ENCODE assay signal across 23 cellular contexts in genomic region chr7:131591674-131592328, GRCh38. TPM values are rescaled to one million over a fixed set of nuclear protein-coding genes. Genes with fewer than 3 reads are reported as not detected.
DNase-seq lines count a peak whose midpoint lies in the region; ATAC-seq, FAIRE-seq and TF ChIP-seq lines count a peak whose summit lies in the region.
"Had no signal": no experiment of that assay in that cellular context is flagged by ENCODE, and none has a peak within 500 bp of the region (broad histone marks: within the 10 kb centered on the region; RNA-seq: fewer than 3 reads in every experiment).

No MANE protein-coding gene starts in this region.

- peaks cover 4% of the 10 kb centered on the region for H3K27me3 Mint-ChIP-seq in neural progenitor cell (ENCODE audit: insufficient read depth, low read depth)
- H3K27me3 Mint-ChIP-seq: CD4-positive, alpha-beta T cell had no signal

- FAIRE-seq in K562 (lab: Jason Lieb, UNC), result no peak
- FAIRE-seq: GM12892 had no signal

- ATAC-seq in Right ventricle myocardium inferior, result no peak
- no peak for ATAC-seq in left cardiac atrium
- peak; percentile 44; the same call in 2 of the 3 replicates for ATAC-seq in K562
- no peak for ATAC-seq in GM18907 (IDR thresholded peaks at IDR 0.05; ENCODE audit: unreplicated experiment)
- ATAC-seq: PC-3 had no signal

- no peak for TF ChIP-seq EP300 in K562 (IDR thresholded peaks at IDR 0.05; ENCODE audit: low read length)

- H3K9ac ChIP-seq in K562 (ENCODE audit: insufficient read depth in 1 of 2, low read depth in 2 of 2, low read length in 2 of 2), result no peak overlapping the region
- H3K9ac ChIP-seq in neural progenitor cell, result no peak overlapping the region

- H3K36me3 ChIP-seq in K562 (ENCODE audit: control insufficient read depth, insufficient read depth, low read length) (no peaks in the 10 kb centered on the region), neural progenitor cell (no peaks in the 10 kb centered on the region)
- H3K36me3 ChIP-seq: BE2C had no signal

- no peaks in the 10 kb centered on the region for H3K36me3 Mint-ChIP-seq in neural progenitor cell

- POLR2A ChIA-PET in K562 (lab: Yijun Ruan, JAX), result no interaction called here

- H3K4me1 Mint-ChIP-seq in neural progenitor cell, result peaks cover 4% of the 10 kb centered on the region

- H3K27me3 ChIP-seq in K562 (ENCODE audit: control insufficient read depth in 2 of 2, insufficient read depth in 2 of 2, low read length in 2 of 2), result peaks cover 20 to 70% of the 10 kb centered on the region in 2 experiments
- no peaks in the 10 kb centered on the region for H3K27me3 ChIP-seq in neural progenitor cell

- H4K20me1 ChIP-seq in K562 (replicated peaks; ENCODE audit: control insufficient read depth, insufficient read depth, low read length) (peaks cover 10% of the 10 kb centered on the region), neural progenitor cell (ENCODE audit: low read depth) (no peaks in the 10 kb centered on the region)

- H3K4me1 ChIP-seq in K562 (replicated peaks in 1 of 2; ENCODE audit: control insufficient read depth in 2 of 2, insufficient read depth in 2 of 2, low read length in 2 of 2) (peaks cover 3 to 8% of the 10 kb centered on the region in 2 experiments; a peak in 3 of 5 replicates), neural progenitor cell (peaks cover 7% of the 10 kb centered on the region)
- H3K4me1 ChIP-seq: BE2C had no signal

- no peaks in the 10 kb centered on the region for H3K9me3 ChIP-seq in K562 (replicated peaks; ENCODE audit: control insufficient read depth, insufficient read depth, low read depth, low read length)
- no peaks in the 10 kb centered on the region for H3K9me3 ChIP-seq in neural progenitor cell (ENCODE audit: low read depth)
- H3K9me3 ChIP-seq: BE2C had no signal

- no peak overlapping the region for H3K27ac ChIP-seq in K562 (ENCODE audit: extremely low read depth, low read depth, low read length)
- no peak overlapping the region for H3K27ac ChIP-seq in neural progenitor cell
- H3K27ac ChIP-seq: 22Rv1 had no signal

- H3K4me3 ChIP-seq in K562 (no peak overlapping the region), neural progenitor cell (no peak overlapping the region)

- no peak overlapping the region for H3K4me3 Mint-ChIP-seq in neural progenitor cell
- H3K4me3 Mint-ChIP-seq: CD4-positive, alpha-beta T cell had no signal

- no peaks in the 10 kb centered on the region for H3K9me1 ChIP-seq in K562 (ENCODE audit: control insufficient read depth, insufficient read depth, low read length)

- no peak for TF ChIP-seq RAD21 in K562 (CRISPR knock-in tag; conservative IDR thresholded peaks at IDR 0.05 in 1 of 2, IDR thresholded peaks at IDR 0.05 in 1 of 2)

- no peak overlapping the region for H3K27ac Mint-ChIP-seq in neural progenitor cell
- H3K27ac Mint-ChIP-seq: CD4-positive, alpha-beta T cell had no signal

- H2AFZ ChIP-seq in K562 (ENCODE audit: low read depth, low read length), result no peak overlapping the region
- H2AFZ ChIP-seq in neural progenitor cell (replicated peaks), result no peak overlapping the region

- H3K9me3 Mint-ChIP-seq in neural progenitor cell, result no peaks in the 10 kb centered on the region
- H3K9me3 Mint-ChIP-seq: CD4-positive, alpha-beta T cell had no signal

- H3K79me2 ChIP-seq in K562 (ENCODE audit: control insufficient read depth, insufficient read depth, low read length), result no peaks in the 10 kb centered on the region
- H3K79me2 ChIP-seq in neural progenitor cell (ENCODE audit: low read depth), result no peaks in the 10 kb centered on the region

- in situ Hi-C loops in K562 (cut with MboI), result no loop called here

- H3F3A ChIP-seq in neural progenitor cell (ENCODE audit: low read depth), result peaks cover 10% of the 10 kb centered on the region

- intact Hi-C loops in Right ventricle myocardium inferior (cut with DNase I), result no loop called here
- intact Hi-C loops in left cardiac atrium (cut with DNase I), result no loop called here
- intact Hi-C loops in K562 (cut with micrococcal nuclease), result no loop called here

- CTCF ChIA-PET in K562 (lab: Yijun Ruan, JAX; ENCODE audit: low intra/inter-chr PET ratio), result no interaction called here

- TF ChIP-seq CTCF in K562 (IDR thresholded peaks at IDR 0.05 in 2 of 3, conservative IDR thresholded peaks at IDR 0.05 in 1 of 3; ENCODE audit: insufficient read depth in 2 of 3, low read depth in 1 of 3, low read length in 3 of 3), result no peak
- TF ChIP-seq CTCF in neural progenitor cell (IDR thresholded peaks at IDR 0.05), result no peak

- BruUV-seq in K562 (replicated peaks; lab: Mats Ljungman, UMichigan), result no TSS peak

- H3K4me2 ChIP-seq in K562 (ENCODE audit: insufficient read depth, low read length), result no peak overlapping the region
- no peak overlapping the region for H3K4me2 ChIP-seq in neural progenitor cell

- WGBS in K562 (ENCODE audit: insufficient coverage, low coverage, missing lambda C conversion rate), result 17% methylated on average over 10 of the region's 10 CpGs

- no peak for TF ChIP-seq POLR2A in K562 (conservative IDR thresholded peaks at IDR 0.05)

- DNase-seq in Right ventricle myocardium inferior (ENCODE audit: missing footprints) (peak; percentile 30), left cardiac atrium (no peak), NCI-H69 (lab: John Stamatoyannopoulos, UW) (peak; percentile 26), K562 (ENCODE audit: extremely low read depth in 1 of 4, low spot score in 3 of 4) (no peak), neural progenitor cell (ENCODE audit: low spot score) (peak; percentile 43), T-helper 1 cell (no peak)
- no peak for DNase-seq in stimulated activated CD4-positive, alpha-beta T cell treated with anti-CD3 and anti-CD28 coated beads, Interleukin-4, amount 100 ng/mL, for 24 hours
- DNase-seq: BE2C; Calu3; CD4-positive, alpha-beta T cell; GF-D8; HCEC 1CT; MV-4-11; NCI-H1436 treated with DMSO at 0.1 percent for 48 hours; NCI-H2029 treated with DMSO at 0.1 percent for 48 hours; NCI-H2171 treated with DMSO at 0.1 percent for 48 hours; NCI-H446 treated with DMSO at 0.1 percent for 48 hours; NCI-H774; PC-3; SHP77 had no signal

TF ChIP-seq in K562, 482 proteins besides CTCF, POLR2A, EP300 and RAD21:
- TF ChIP-seq REST (CRISPR knock-in tag; IDR thresholded peaks at IDR 0.05; ENCODE audit: low read depth), result 0 out of 2 replicates have a peak, but pooled peaks have one; percentile 35
- TF ChIP-seq EHMT2 (IDR thresholded peaks at IDR 0.05), result 0 out of 2 replicates have a peak, but pooled peaks have one; percentile 40
- TF ChIP-seq CTBP1 (IDR thresholded peaks at IDR 0.05; ENCODE audit: borderline replicate concordance), result no peak

RNA-seq across cellular contexts. Expression of gene PODXL, which starts 35.4 kb away (rescaled TPM):
- total RNA-seq in Right ventricle myocardium inferior (59.0 TPM), left cardiac atrium (10 to 100 TPM; 45.0 to 90.7 TPM), K562 (2014; rRNA removed) (0.05 and 0.16 TPM in 2 replicates), K562 (2014; rRNA removed; fragmentation: Illumina TruSeq; extraction: Trizol) (0.07 and 0.10 TPM in 2 replicates), K562 (2015; rRNA removed; fragmentation: Illumina TruSeq; extraction: Trizol) (0.15 and 0.18 TPM in 2 replicates), K562 (2021) (0.51 and 0.67 TPM in 2 replicates), neural progenitor cell (ENCODE audit: low replicate concordance) (37.7 and 38.4 TPM in 2 replicates)
- 0.26 and 0.39 TPM in 2 replicates for total RNA-seq in K562 (2011; cell fraction: chromatin; rRNA removed; ENCODE audit: low replicate concordance)
- total RNA-seq in K562 (2011; cell fraction: nucleolus; rRNA removed), result 0.50 and 0.79 TPM in 2 replicates
- 0.37 and 0.76 TPM in 2 replicates for total RNA-seq in K562 (2011; cell fraction: nucleoplasm; rRNA removed)
- polyA plus RNA-seq in K562 (2011; rRNA removed) (0.07 and 0.24 TPM in 2 replicates), K562 (2014; fragmentation: Illumina TruSeq; extraction: Trizol) (0.07 and 0.21 TPM in 2 replicates), K562 (2014; fragmentation: Nextera tagmentation; extraction: Ambion mirVana) (under 1 TPM; 0.01 to 0.03 TPM), K562 (2014; rRNA removed) (0.03 and 0.73 TPM in 2 replicates)
- polyA plus RNA-seq in K562 (2011; cell fraction: cytosol; rRNA removed), result 0.10 and 0.16 TPM in 2 replicates
- 0.38 and 0.45 TPM in 2 replicates for polyA plus RNA-seq in K562 (2011; cell fraction: nucleus; rRNA removed)
- 0.17 and 0.22 TPM in 2 replicates for polyA plus RNA-seq in K562 (2012)
- 0.24 and 0.39 TPM in 2 replicates for polyA minus RNA-seq in K562 (2011; rRNA and poly(A)+ RNA removed)
- polyA minus RNA-seq in K562 (2011; cell fraction: cytosol; rRNA and poly(A)+ RNA removed), result 1.8 and 2.1 TPM in 2 replicates
- 0.54 and 0.56 TPM in 2 replicates for polyA minus RNA-seq in K562 (2011; cell fraction: nucleus; rRNA and poly(A)+ RNA removed)

Comparison
In these comparisons a context has a peak if more than half of its experiments do, and no peak if none do; other contexts are left out.
1. DNase-seq: peak in Right ventricle myocardium inferior (single experiment), NCI-H69 (single experiment) and neural progenitor cell (single experiment); none in left cardiac atrium (single experiment), K562 (0 of 4), stimulated activated CD4-positive, alpha-beta T cell treated with anti-CD3 and anti-CD28 coated beads, Interleukin-4, amount 100 ng/mL, for 24 hours (single experiment) and T-helper 1 cell (0 of 5).
2. RNA of gene PODXL, which starts 35.4 kb away (total RNA-seq): 45.0 to 90.7 TPM in left cardiac atrium, 59.0 TPM in Right ventricle myocardium inferior (single experiment) and 37.7 to 38.4 TPM in neural progenitor cell; 0.05 to 0.79 TPM in K562; every median in the first group is over 10 times any median in the second.